In the genomic region with DNA sequence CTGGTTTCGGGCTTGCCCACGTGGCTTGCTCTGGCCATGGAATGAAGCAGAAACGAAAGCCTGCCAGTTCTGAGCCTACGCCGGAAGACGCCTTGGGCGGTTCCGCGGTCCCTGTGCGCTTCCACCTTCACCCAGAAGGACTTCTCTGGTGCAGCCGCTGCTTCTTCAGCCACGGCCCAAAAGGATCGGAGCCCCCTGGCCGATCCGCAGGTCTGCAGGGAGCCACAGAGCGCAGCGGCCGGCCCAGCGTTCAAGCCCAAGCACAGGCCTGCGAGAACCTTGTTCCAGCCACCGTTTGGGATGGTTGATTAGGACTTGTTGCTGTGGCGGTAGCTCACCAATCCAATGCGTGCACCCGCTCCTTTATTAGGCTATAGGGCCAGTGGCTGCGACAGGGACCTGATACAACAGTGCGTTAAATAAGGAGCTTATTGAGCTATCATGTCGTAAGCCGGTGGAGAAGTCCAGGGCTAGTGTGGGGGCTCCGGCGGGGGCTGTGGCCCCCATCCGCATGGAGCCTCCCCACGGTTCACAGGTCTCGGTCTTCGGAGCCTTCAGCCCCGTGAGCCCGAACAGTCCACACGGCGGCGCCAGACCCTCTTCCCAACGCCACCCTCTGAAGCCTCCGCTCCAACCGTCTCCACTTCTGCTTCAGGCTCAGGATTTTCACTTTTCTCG, we compare ENCODE assay signal across 8 cellular contexts. TPM values are rescaled to one million over a fixed set of nuclear protein-coding genes. Genes with fewer than 3 reads are reported as not detected.
DNase-seq lines count a peak whose midpoint lies in the region; ATAC-seq, FAIRE-seq and TF ChIP-seq lines count a peak whose summit lies in the region.

No MANE protein-coding gene starts in this region.

- peak; percentile 43 for TF ChIP-seq CTCF in GM13976 (IDR thresholded peaks at IDR 0.05; ENCODE audit: borderline replicate concordance, control extremely low read depth, extremely low read depth, insufficient read depth, missing control alignments)
- peak; percentile 43 for TF ChIP-seq CTCF in kidney (IDR thresholded peaks at IDR 0.05; ENCODE audit: borderline replicate concordance, extremely low read depth, insufficient read depth)

- H3K9ac ChIP-seq in kidney (ENCODE audit: low read length in 2 of 2): no peak overlapping the region

- H3K4me3 ChIP-seq in kidney (ENCODE audit: low read length in 2 of 2): peak overlapping the region; percentile 10 to 35

- peak; percentile 65 for DNase-seq in GM13976 (ENCODE audit: low spot score)
- DNase-seq in RPMI7951 (ENCODE audit: low read depth): peak; percentile 34
- DNase-seq in astrocyte of the hippocampus (ENCODE audit: low read depth, low spot score): peak; percentile 47
- no peak for DNase-seq in kidney
- DNase-seq in stimulated activated CD8-positive, alpha-beta memory T cell treated with anti-CD3 and anti-CD28 coated beads, Interleukin-15, amount 100 ng/mL, for 48 hours (ENCODE audit: low read depth in 2 of 2): peak; percentile 25 to 29
- DNase-seq in NCI-H1048 (lab: John Stamatoyannopoulos, UW): no peak
- DNase-seq in OCI-M2 (lab: John Stamatoyannopoulos, UW; ENCODE audit: unreplicated experiment): no peak

- intact Hi-C loops in kidney (cut with DNase I): no loop called here

- no peaks in the 10 kb centered on the region for H3K36me3 ChIP-seq in kidney (ENCODE audit: control insufficient read depth in 1 of 2, insufficient read depth in 2 of 2, low read length in 2 of 2)

- no peak for FAIRE-seq in kidney (lab: Jason Lieb, UNC)

- no peak for ATAC-seq in HG03565 (IDR thresholded peaks at IDR 0.05; ENCODE audit: unreplicated experiment)

- in situ Hi-C loops in GM13976 (cut with MboI; ENCODE audit: low sequenced_read_pairs, unreplicated experiment): no loop called here

- no peak overlapping the region for H3K27ac ChIP-seq in kidney (ENCODE audit: low read depth in 2 of 2, low read length in 2 of 2)

- no peaks in the 10 kb centered on the region for H3K9me3 ChIP-seq in kidney (ENCODE audit: control insufficient read depth in 1 of 2, low read length in 2 of 2)

- H3K4me1 ChIP-seq in kidney (ENCODE audit: control insufficient read depth in 1 of 2, insufficient read depth in 1 of 2, low read depth in 1 of 2, low read length in 2 of 2): peaks cover 0 to 3% of the 10 kb centered on the region in 2 donors

RNA-seq across cellular contexts. Expression of gene MPP2, which starts 10.2 kb away (rescaled TPM):
- 0.78 and 0.96 TPM in 2 replicates for total RNA-seq in RPMI7951 (2014; rRNA removed; shearing (Covaris generic))
- total RNA-seq in kidney: 1.2 TPM
- 2.7 TPM for polyA plus RNA-seq in kidney (ENCODE audit: insufficient read depth, low read depth, low replicate concordance)

RNA-seq across cellular contexts. Expression of gene PPY, which starts 24.8 kb away (rescaled TPM):
- total RNA-seq in RPMI7951 (2014; rRNA removed; shearing (Covaris generic)): not detected in 2 replicates
- not detected for total RNA-seq in kidney
- polyA plus RNA-seq in kidney (ENCODE audit: insufficient read depth, low read depth, low replicate concordance): not detected

RNA-seq across cellular contexts. Expression of gene PYY, which starts 36.3 kb away (rescaled TPM):
- not detected in 2 replicates for total RNA-seq in RPMI7951 (2014; rRNA removed; shearing (Covaris generic))
- total RNA-seq in kidney: not detected
- not detected for polyA plus RNA-seq in kidney (ENCODE audit: insufficient read depth, low read depth, low replicate concordance)

Comparison
In these comparisons a context has a peak if more than half of its experiments do, and no peak if none do; other contexts are left out.
1. DNase-seq: peak in GM13976 (single experiment), RPMI7951 (single experiment), astrocyte of the hippocampus (single experiment) and stimulated activated CD8-positive, alpha-beta memory T cell treated with anti-CD3 and anti-CD28 coated beads, Interleukin-15, amount 100 ng/mL, for 48 hours (2 of 2); none in kidney (single experiment), NCI-H1048 (single experiment) and OCI-M2 (single experiment).